14 cellular contexts compared by ENCODE assay signal in genomic region chr1:30307182-30307581, GRCh38.
DNase-seq lines count a peak whose midpoint lies in the region.
"Had no signal": no experiment of that assay in that cellular context is flagged by ENCODE, and none has a peak within 500 bp of the region (broad histone marks: within the 10 kb centered on the region; RNA-seq: fewer than 3 reads in every experiment).

No MANE protein-coding gene starts in this region.

- H3K4me1 ChIP-seq in BLaER1 treated with 17β-estradiol and CSF1 and Interleukin-3, amounts not matched to agents 10 nM and 100 nM: peaks cover 2 to 75% (median 65%) of the 10 kb centered on the region in 10 experiments; a peak in 18 of 20 replicates

- H3K9ac ChIP-seq in BLaER1 treated with 17β-estradiol and CSF1 and Interleukin-3, amounts not matched to agents 10 nM and 100 nM: no peak overlapping the region

- peak overlapping the region in 9 of 11 experiments; percentile 0 to 92 (median 73); a peak in 17 of 22 replicates for H3K4me2 ChIP-seq in BLaER1 treated with 17β-estradiol and CSF1 and Interleukin-3, amounts not matched to agents 10 nM and 100 nM

- H4K20me1 ChIP-seq in BLaER1 treated with 17β-estradiol and CSF1 and Interleukin-3, amounts not matched to agents 10 nM and 100 nM: no peaks in the 10 kb centered on the region

- H3K9me3 ChIP-seq in BLaER1 treated with 17β-estradiol and CSF1 and Interleukin-3, amounts not matched to agents 10 nM and 100 nM (replicated peaks in 1 of 11): peaks cover 4 to 14% (median 13%) of the 10 kb centered on the region in 11 experiments; a peak in 19 of 22 replicates

- intact Hi-C loops in head of caudate nucleus (cut with DNase I): no loop called here

- H3K36me3 ChIP-seq in BLaER1 treated with 17β-estradiol and CSF1 and Interleukin-3, amounts not matched to agents 10 nM and 100 nM: no peaks in the 10 kb centered on the region

- H3K27me3 ChIP-seq in BLaER1 treated with 17β-estradiol and CSF1 and Interleukin-3, amounts not matched to agents 10 nM and 100 nM: no peaks in the 10 kb centered on the region

- peak; percentile 10 for DNase-seq in activated CD8-positive, alpha-beta memory T cell treated with anti-CD3 and anti-CD28 coated beads, Interleukin-2, amount 50 U/mL, for 48 hours
- DNase-seq in activated CD8-positive, alpha-beta memory T cell treated with anti-CD3 and anti-CD28 coated beads, Interleukin-2, amount 50 U/mL, for 4 hours: no peak
- peak; percentile 14 for DNase-seq in ecto neural progenitor cell (ENCODE audit: low spot score)
- no peak for DNase-seq in NK-92 (lab: John Stamatoyannopoulos, UW; ENCODE audit: unreplicated experiment)
- no peak for DNase-seq in head of caudate nucleus
- DNase-seq: CD4-positive, alpha-beta T cell; DMS153; DMS79; GDM1; GOT3; H7; HFFc6 had no signal

- H3K27ac ChIP-seq in BLaER1 treated with 17β-estradiol and CSF1 and Interleukin-3, amounts not matched to agents 10 nM and 100 nM: peak overlapping the region in 1 of 11 experiments; percentile 21; a peak in 1 of 22 replicates
- H3K27ac ChIP-seq: C4-2B had no signal

- no peak overlapping the region for H3K4me3 ChIP-seq in BLaER1 treated with 17β-estradiol and CSF1 and Interleukin-3, amounts not matched to agents 10 nM and 100 nM

Comparison
In these comparisons a context has a peak if more than half of its experiments do, and no peak if none do; other contexts are left out.
1. DNase-seq: peak in activated CD8-positive, alpha-beta memory T cell treated with anti-CD3 and anti-CD28 coated beads, Interleukin-2, amount 50 U/mL, for 48 hours (single experiment) and ecto neural progenitor cell (single experiment); none in activated CD8-positive, alpha-beta memory T cell treated with anti-CD3 and anti-CD28 coated beads, Interleukin-2, amount 50 U/mL, for 4 hours (single experiment), NK-92 (single experiment) and head of caudate nucleus (0 of 42).